8 cellular contexts compared by ENCODE assay signal in genomic region chr15:83248151-83248851, GRCh38. TPM values are rescaled to one million over a fixed set of nuclear protein-coding genes. Genes with fewer than 3 reads are reported as not detected.
DNase-seq lines count a peak whose midpoint lies in the region; TF ChIP-seq lines count a peak whose summit lies in the region.

No MANE protein-coding gene starts in this region.

- peak; percentile 47 for DNase-seq in NCI-H510A treated with DMSO at 0.1 percent for 48 hours (lab: John Stamatoyannopoulos, UW)
- no peak for DNase-seq in NCI-H510A (lab: John Stamatoyannopoulos, UW)
- peak; percentile 60 for DNase-seq in HEK293T (ENCODE audit: extremely low spot score)
- peak; percentile 40 for DNase-seq in NCI-H82 treated with DMSO at 0.1 percent for 48 hours (lab: John Stamatoyannopoulos, UW; ENCODE audit: unreplicated experiment)
- DNase-seq in cardiac fibroblast (ENCODE audit: low read depth in 2 of 2): peak; percentile 82 to 85
- DNase-seq in kidney tubule cell (ENCODE audit: low spot score): peak; percentile 72
- DNase-seq in testis: peak; percentile 56
- DNase-seq in stimulated activated naive CD4-positive, alpha-beta T cell treated with Interleukin-2 at 50 U/mL for 16 hours (lab: John Stamatoyannopoulos, UW): no peak

- no peaks in the 10 kb centered on the region for H3K27me3 ChIP-seq in testis

- TF ChIP-seq CTCF in cardiac fibroblast (IDR thresholded peaks at IDR 0.05; ENCODE audit: low read depth, low read length) (peak; percentile 83), testis (IDR thresholded peaks at IDR 0.05) (peak; percentile 88 to 96 (median 89))

- POLR2A ChIA-PET in HEK293T (lab: Yijun Ruan, JAX): interaction anchor here (1.3 kb wide), 1 partner anchor 188 kb away, joined by 4 read pairs; no protein-coding TSS in a partner anchor

- H3K4me3 ChIP-seq in cardiac fibroblast (replicated peaks in 1 of 2; ENCODE audit: low read depth in 2 of 2, low read length in 2 of 2) (no peak overlapping the region), testis (peak overlapping the region in 1 of 2 donors; percentile 27)

- no peaks in the 10 kb centered on the region for H3K9me3 ChIP-seq in testis

- no peaks in the 10 kb centered on the region for H3K4me1 ChIP-seq in testis

- TF ChIP-seq POLR2A in testis (IDR thresholded peaks at IDR 0.05): no peak

- CTCF ChIA-PET in HEK293T (lab: Yijun Ruan, JAX): interaction anchor here (0.6 to 4.5 kb wide), 27 partner anchors 10 to 650 kb away, joined by 3 to 89 read pairs (median 4); partner anchors contain the start of gene SH3GL3

- no peaks in the 10 kb centered on the region for H3K36me3 ChIP-seq in testis (ENCODE audit: low read depth, missing control alignments)

- WGBS in testis, 2 donors: 3 to 14% methylated on average over 10 of the region's 10 CpGs

- H3K27ac ChIP-seq in testis: no peak overlapping the region

- intact Hi-C loops in testis (cut with DNase I; ENCODE audit: low total_unique reads): no loop called here

TF ChIP-seq in HEK293T, 16 proteins besides CTCF, POLR2A, EP300 and RAD21:
- TF ChIP-seq FOXA1 (IDR thresholded peaks at IDR 0.05) (no peak), SUZ12 (IDR thresholded peaks at IDR 0.05) (no peak), ZNF384 (IDR thresholded peaks at IDR 0.05) (peak; percentile 65), SP1 (IDR thresholded peaks at IDR 0.05) (no peak), CTBP1 (IDR thresholded peaks at IDR 0.05; ENCODE audit: borderline replicate concordance) (no peak)

RNA-seq across cellular contexts. Expression of gene BNC1, which starts 36.2 kb away (rescaled TPM):
- total RNA-seq in testis: 10 to 100 TPM; 26.2 to 32.7 TPM
- 75.4 TPM for polyA plus RNA-seq in testis (ENCODE audit: insufficient read depth, low read depth, low replicate concordance)

RNA-seq across cellular contexts. Expression of gene HDGFL3, which starts 40.7 kb away (rescaled TPM):
- 10 to 100 TPM; 87.1 to 94.6 TPM for total RNA-seq in testis
- polyA plus RNA-seq in testis (ENCODE audit: insufficient read depth, low read depth, low replicate concordance): 130 TPM

Comparison
In these comparisons a context has a peak if more than half of its experiments do, and no peak if none do; other contexts are left out.
1. DNase-seq: peak in NCI-H510A treated with DMSO at 0.1 percent for 48 hours (single experiment), HEK293T (single experiment), NCI-H82 treated with DMSO at 0.1 percent for 48 hours (single experiment), cardiac fibroblast (2 of 2), kidney tubule cell (single experiment) and testis (single experiment); none in NCI-H510A (single experiment) and stimulated activated naive CD4-positive, alpha-beta T cell treated with Interleukin-2 at 50 U/mL for 16 hours (single experiment).